In genomic region chr11:3841426-3842304, GRCh38 we compare ENCODE assay signal across 8 cellular contexts.
DNase-seq lines count a peak whose midpoint lies in the region; ATAC-seq lines count a peak whose summit lies in the region.

No MANE protein-coding gene starts in this region.

- H3K9ac ChIP-seq in stomach smooth muscle (ENCODE audit: low read length in 2 of 2), result peak overlapping the region; percentile 79 to 84

- H3K36me3 ChIP-seq in stomach smooth muscle (ENCODE audit: control insufficient read depth in 2 of 2, insufficient read depth in 2 of 2, low read length in 2 of 2), result no peaks in the 10 kb centered on the region

- DNase-seq in DMS114 treated with DMSO at 0.1 percent for 48 hours (lab: John Stamatoyannopoulos, UW; ENCODE audit: unreplicated experiment) (peak; percentile 37), NCI-H82 (lab: John Stamatoyannopoulos, UW) (peak; percentile 88), epidermal melanocyte (ENCODE audit: insufficient read length, low spot score) (peak; percentile 70), middle frontal gyrus (ENCODE audit: extremely low spot score, low spot score) (peak; percentile 71)
- DNase-seq in activated CD8-positive, alpha-beta memory T cell treated with anti-CD3 and anti-CD28 coated beads, Interleukin-2, amount 50 U/mL, for 1 hour (ENCODE audit: extremely low read depth), result peak; percentile 87

- no peaks in the 10 kb centered on the region for H3K9me3 ChIP-seq in stomach smooth muscle (ENCODE audit: control insufficient read depth in 2 of 2, low read length in 2 of 2)

- peak overlapping the region; percentile 82 for H3K27ac ChIP-seq in stomach smooth muscle (ENCODE audit: low read length)

- peak overlapping the region; percentile 57 to 80 for H3K4me3 ChIP-seq in stomach smooth muscle (ENCODE audit: low read length in 2 of 2)

- ATAC-seq in GM19463 (IDR thresholded peaks at IDR 0.05; ENCODE audit: unreplicated experiment) (peak; percentile 50), HG03571 (IDR thresholded peaks at IDR 0.05; ENCODE audit: unreplicated experiment) (peak; percentile 43)

- H3K4me1 ChIP-seq in stomach smooth muscle (ENCODE audit: control insufficient read depth, insufficient read depth, low read length), result peaks cover 26% of the 10 kb centered on the region

- no peaks in the 10 kb centered on the region for H3K27me3 ChIP-seq in stomach smooth muscle (ENCODE audit: control insufficient read depth in 1 of 2, insufficient read depth in 2 of 2, low read length in 2 of 2)

Comparison
In these comparisons a context has a peak if more than half of its experiments do, and no peak if none do; other contexts are left out.
1. Peak in every context shown above with its lines: DNase-seq, ATAC-seq, H3K4me3 ChIP-seq and H3K27ac ChIP-seq.
2. DNase-seq: peak in every context shown above with its lines; median percentile 88 in NCI-H82; 87 in activated CD8-positive, alpha-beta memory T cell treated with anti-CD3 and anti-CD28 coated beads, Interleukin-2, amount 50 U/mL, for 1 hour; 71 in middle frontal gyrus; 70 in epidermal melanocyte; 37 in DMS114 treated with DMSO at 0.1 percent for 48 hours.